In the genomic region with DNA sequence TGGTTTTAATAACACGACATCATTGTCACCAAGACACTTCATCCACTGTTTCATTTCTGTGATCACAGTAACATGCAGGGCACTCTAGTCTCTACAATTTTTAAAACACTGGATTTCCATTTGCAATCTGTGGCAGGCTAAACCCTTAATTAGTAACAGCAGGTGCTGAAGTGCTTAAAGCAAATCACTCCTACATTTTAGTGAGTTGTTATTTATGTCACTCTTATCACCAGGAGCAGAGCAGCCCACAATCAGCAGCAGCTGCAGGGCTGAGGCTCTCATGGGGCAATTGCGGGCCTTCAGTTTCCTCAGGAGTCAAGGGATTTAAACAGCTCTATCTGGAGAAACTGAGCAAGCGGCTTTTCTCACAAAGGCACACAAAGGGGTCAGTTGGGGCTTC, we compare ENCODE assay signal across 1 cellular context.
A peak's percentile ranks its signal among the peaks of the same experiment; 100 is the strongest.
TF ChIP-seq lines count a peak whose summit lies in the region.

No MANE protein-coding gene starts in this region.

TF ChIP-seq in K562, 482 proteins besides CTCF, POLR2A, EP300 and RAD21 (continued from another document and continues in another):
- TF ChIP-seq, protein P1, sequence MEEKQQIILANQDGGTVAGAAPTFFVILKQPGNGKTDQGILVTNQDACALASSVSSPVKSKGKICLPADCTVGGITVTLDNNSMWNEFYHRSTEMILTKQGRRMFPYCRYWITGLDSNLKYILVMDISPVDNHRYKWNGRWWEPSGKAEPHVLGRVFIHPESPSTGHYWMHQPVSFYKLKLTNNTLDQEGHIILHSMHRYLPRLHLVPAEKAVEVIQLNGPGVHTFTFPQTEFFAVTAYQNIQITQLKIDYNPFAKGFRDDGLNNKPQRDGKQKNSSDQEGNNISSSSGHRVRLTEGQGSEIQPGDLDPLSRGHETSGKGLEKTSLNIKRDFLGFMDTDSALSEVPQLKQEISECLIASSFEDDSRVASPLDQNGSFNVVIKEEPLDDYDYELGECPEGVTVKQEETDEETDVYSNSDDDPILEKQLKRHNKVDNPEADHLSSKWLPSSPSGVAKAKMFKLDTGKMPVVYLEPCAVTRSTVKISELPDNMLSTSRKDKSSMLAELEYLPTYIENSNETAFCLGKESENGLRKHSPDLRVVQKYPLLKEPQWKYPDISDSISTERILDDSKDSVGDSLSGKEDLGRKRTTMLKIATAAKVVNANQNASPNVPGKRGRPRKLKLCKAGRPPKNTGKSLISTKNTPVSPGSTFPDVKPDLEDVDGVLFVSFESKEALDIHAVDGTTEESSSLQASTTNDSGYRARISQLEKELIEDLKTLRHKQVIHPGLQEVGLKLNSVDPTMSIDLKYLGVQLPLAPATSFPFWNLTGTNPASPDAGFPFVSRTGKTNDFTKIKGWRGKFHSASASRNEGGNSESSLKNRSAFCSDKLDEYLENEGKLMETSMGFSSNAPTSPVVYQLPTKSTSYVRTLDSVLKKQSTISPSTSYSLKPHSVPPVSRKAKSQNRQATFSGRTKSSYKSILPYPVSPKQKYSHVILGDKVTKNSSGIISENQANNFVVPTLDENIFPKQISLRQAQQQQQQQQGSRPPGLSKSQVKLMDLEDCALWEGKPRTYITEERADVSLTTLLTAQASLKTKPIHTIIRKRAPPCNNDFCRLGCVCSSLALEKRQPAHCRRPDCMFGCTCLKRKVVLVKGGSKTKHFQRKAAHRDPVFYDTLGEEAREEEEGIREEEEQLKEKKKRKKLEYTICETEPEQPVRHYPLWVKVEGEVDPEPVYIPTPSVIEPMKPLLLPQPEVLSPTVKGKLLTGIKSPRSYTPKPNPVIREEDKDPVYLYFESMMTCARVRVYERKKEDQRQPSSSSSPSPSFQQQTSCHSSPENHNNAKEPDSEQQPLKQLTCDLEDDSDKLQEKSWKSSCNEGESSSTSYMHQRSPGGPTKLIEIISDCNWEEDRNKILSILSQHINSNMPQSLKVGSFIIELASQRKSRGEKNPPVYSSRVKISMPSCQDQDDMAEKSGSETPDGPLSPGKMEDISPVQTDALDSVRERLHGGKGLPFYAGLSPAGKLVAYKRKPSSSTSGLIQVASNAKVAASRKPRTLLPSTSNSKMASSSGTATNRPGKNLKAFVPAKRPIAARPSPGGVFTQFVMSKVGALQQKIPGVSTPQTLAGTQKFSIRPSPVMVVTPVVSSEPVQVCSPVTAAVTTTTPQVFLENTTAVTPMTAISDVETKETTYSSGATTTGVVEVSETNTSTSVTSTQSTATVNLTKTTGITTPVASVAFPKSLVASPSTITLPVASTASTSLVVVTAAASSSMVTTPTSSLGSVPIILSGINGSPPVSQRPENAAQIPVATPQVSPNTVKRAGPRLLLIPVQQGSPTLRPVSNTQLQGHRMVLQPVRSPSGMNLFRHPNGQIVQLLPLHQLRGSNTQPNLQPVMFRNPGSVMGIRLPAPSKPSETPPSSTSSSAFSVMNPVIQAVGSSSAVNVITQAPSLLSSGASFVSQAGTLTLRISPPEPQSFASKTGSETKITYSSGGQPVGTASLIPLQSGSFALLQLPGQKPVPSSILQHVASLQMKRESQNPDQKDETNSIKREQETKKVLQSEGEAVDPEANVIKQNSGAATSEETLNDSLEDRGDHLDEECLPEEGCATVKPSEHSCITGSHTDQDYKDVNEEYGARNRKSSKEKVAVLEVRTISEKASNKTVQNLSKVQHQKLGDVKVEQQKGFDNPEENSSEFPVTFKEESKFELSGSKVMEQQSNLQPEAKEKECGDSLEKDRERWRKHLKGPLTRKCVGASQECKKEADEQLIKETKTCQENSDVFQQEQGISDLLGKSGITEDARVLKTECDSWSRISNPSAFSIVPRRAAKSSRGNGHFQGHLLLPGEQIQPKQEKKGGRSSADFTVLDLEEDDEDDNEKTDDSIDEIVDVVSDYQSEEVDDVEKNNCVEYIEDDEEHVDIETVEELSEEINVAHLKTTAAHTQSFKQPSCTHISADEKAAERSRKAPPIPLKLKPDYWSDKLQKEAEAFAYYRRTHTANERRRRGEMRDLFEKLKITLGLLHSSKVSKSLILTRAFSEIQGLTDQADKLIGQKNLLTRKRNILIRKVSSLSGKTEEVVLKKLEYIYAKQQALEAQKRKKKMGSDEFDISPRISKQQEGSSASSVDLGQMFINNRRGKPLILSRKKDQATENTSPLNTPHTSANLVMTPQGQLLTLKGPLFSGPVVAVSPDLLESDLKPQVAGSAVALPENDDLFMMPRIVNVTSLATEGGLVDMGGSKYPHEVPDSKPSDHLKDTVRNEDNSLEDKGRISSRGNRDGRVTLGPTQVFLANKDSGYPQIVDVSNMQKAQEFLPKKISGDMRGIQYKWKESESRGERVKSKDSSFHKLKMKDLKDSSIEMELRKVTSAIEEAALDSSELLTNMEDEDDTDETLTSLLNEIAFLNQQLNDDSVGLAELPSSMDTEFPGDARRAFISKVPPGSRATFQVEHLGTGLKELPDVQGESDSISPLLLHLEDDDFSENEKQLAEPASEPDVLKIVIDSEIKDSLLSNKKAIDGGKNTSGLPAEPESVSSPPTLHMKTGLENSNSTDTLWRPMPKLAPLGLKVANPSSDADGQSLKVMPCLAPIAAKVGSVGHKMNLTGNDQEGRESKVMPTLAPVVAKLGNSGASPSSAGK (IDR thresholded peaks at IDR 0.05) = no peak
- peak; percentile 67 for TF ChIP-seq TCF3 (CRISPR knock-in tag; IDR thresholded peaks at IDR 0.05)
- no peak for TF ChIP-seq ZNF121 (CRISPR knock-in tag; conservative IDR thresholded peaks at IDR 0.05)
- TF ChIP-seq MEF2D (tag; conservative IDR thresholded peaks at IDR 0.05; ENCODE audit: low read depth) = no peak
- peak; percentile 26; the same call in 1 of the 2 replicates for TF ChIP-seq NFIC (IDR thresholded peaks at IDR 0.05)
- no peak for TF ChIP-seq CLOCK (CRISPR knock-in tag; IDR thresholded peaks at IDR 0.05; ENCODE audit: borderline replicate concordance)
- TF ChIP-seq, protein P2, sequence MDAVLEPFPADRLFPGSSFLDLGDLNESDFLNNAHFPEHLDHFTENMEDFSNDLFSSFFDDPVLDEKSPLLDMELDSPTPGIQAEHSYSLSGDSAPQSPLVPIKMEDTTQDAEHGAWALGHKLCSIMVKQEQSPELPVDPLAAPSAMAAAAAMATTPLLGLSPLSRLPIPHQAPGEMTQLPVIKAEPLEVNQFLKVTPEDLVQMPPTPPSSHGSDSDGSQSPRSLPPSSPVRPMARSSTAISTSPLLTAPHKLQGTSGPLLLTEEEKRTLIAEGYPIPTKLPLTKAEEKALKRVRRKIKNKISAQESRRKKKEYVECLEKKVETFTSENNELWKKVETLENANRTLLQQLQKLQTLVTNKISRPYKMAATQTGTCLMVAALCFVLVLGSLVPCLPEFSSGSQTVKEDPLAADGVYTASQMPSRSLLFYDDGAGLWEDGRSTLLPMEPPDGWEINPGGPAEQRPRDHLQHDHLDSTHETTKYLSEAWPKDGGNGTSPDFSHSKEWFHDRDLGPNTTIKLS (IDR thresholded peaks at IDR 0.05; ENCODE audit: borderline replicate concordance, low read depth) = no peak
- TF ChIP-seq KLF1 (tag; IDR thresholded peaks at IDR 0.05) = no peak
- no peak for TF ChIP-seq HOXB6 (CRISPR knock-in tag; IDR thresholded peaks at IDR 0.05; ENCODE audit: borderline replicate concordance)
- TF ChIP-seq CBFA2T2 (conservative IDR thresholded peaks at IDR 0.05) = peak; percentile 80
- no peak for TF ChIP-seq CGGBP1 (CRISPR knock-in tag; IDR thresholded peaks at IDR 0.05)
- TF ChIP-seq RBM39 (optimal IDR thresholded peaks at IDR 0.05; ENCODE audit: low read depth, low read length) = no peak
- TF ChIP-seq ZNF175 (CRISPR knock-in tag; IDR thresholded peaks at IDR 0.05; ENCODE audit: low read depth) = no peak
- no peak for TF ChIP-seq NCOA1 (IDR thresholded peaks at IDR 0.05; ENCODE audit: low read depth)
- TF ChIP-seq RCOR1 (IDR thresholded peaks at IDR 0.05; ENCODE audit: borderline replicate concordance in 1 of 2, low read depth in 2 of 2, low read length in 2 of 2) = peak in 1 of 2 experiments; percentile 67; a peak in 2 of 4 replicates
- TF ChIP-seq SFPQ (IDR thresholded peaks at IDR 0.05; ENCODE audit: low read depth, low read length) = no peak
- no peak for TF ChIP-seq STAG1 (CRISPR knock-in tag; IDR thresholded peaks at IDR 0.05; ENCODE audit: borderline replicate concordance)
- no peak for TF ChIP-seq ZNF507 (tag; conservative IDR thresholded peaks at IDR 0.05)
- TF ChIP-seq, protein P3, sequence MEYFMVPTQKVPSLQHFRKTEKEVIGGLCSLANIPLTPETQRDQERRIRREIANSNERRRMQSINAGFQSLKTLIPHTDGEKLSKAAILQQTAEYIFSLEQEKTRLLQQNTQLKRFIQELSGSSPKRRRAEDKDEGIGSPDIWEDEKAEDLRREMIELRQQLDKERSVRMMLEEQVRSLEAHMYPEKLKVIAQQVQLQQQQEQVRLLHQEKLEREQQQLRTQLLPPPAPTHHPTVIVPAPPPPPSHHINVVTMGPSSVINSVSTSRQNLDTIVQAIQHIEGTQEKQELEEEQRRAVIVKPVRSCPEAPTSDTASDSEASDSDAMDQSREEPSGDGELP (CRISPR knock-in tag; IDR thresholded peaks at IDR 0.05; ENCODE audit: borderline replicate concordance) = no peak
- no peak for TF ChIP-seq ARNT (IDR thresholded peaks at IDR 0.05)
- TF ChIP-seq TRIM24 (IDR thresholded peaks at IDR 0.05) = 0 out of 4 replicates have a peak, but pooled peaks of 1 of the 2 experiments have one; percentile 14
- TF ChIP-seq PTBP1 (IDR thresholded peaks at IDR 0.05; ENCODE audit: low read depth, low read length) = no peak
- no peak for TF ChIP-seq GABPA (tag; conservative IDR thresholded peaks at IDR 0.05; ENCODE audit: low read depth)
- no peak for TF ChIP-seq ZNF79 (CRISPR knock-in tag; IDR thresholded peaks at IDR 0.05; ENCODE audit: low read depth)
- no peak for TF ChIP-seq ETS2 (tag; IDR thresholded peaks at IDR 0.05; ENCODE audit: borderline replicate concordance, poor library complexity, severe bottlenecking)
- TF ChIP-seq KLF10 (CRISPR knock-in tag; IDR thresholded peaks at IDR 0.05) = no peak
- TF ChIP-seq KDM1A (IDR thresholded peaks at IDR 0.05) = peak; percentile 93 to 94
- TF ChIP-seq ZNF133 (CRISPR knock-in tag; IDR thresholded peaks at IDR 0.05) = no peak
- TF ChIP-seq, protein P4, sequence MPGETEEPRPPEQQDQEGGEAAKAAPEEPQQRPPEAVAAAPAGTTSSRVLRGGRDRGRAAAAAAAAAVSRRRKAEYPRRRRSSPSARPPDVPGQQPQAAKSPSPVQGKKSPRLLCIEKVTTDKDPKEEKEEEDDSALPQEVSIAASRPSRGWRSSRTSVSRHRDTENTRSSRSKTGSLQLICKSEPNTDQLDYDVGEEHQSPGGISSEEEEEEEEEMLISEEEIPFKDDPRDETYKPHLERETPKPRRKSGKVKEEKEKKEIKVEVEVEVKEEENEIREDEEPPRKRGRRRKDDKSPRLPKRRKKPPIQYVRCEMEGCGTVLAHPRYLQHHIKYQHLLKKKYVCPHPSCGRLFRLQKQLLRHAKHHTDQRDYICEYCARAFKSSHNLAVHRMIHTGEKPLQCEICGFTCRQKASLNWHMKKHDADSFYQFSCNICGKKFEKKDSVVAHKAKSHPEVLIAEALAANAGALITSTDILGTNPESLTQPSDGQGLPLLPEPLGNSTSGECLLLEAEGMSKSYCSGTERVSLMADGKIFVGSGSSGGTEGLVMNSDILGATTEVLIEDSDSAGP (CRISPR knock-in tag; IDR thresholded peaks at IDR 0.05) = no peak
- no peak for TF ChIP-seq SP2 (IDR thresholded peaks at IDR 0.05; ENCODE audit: extremely low read depth, low read depth, low read length, poor library complexity, severe bottlenecking)
- no peak for TF ChIP-seq HDAC2 (IDR thresholded peaks at IDR 0.05)
